In the genomic region with DNA sequence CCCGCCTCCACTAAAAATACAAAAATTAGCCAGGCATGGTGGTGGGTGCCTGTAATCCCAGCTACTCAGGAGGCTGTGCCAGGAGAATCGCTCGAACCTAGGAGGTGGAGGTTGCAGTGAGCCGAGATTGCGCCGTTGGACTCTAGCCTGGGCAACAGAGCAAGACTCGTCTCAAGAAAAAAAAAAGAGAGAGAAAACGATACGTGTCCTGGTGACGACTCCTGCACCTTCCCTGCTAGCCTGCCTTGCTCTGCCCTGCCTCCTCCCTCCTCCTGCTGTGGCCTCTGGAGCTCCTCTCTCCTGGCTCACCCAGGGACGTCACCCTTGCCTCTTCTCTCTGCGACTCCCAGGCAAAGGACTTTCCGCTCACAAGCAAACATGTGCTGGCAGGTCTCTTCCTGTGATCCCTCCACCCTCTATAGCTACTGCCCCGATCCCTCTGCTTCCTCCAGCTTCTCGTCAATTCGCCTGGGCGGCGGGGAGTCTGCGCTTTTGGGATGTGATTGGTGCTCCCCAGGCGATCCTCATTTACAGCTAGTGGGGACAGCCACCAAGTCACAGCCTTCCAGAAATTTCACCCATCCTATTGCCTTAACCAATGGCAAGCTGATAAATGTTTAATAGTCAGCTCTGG, we compare ENCODE assay signal across 25 cellular contexts. TPM values are rescaled to one million over a fixed set of nuclear protein-coding genes. Genes with fewer than 3 reads are reported as not detected.
DNase-seq lines count a peak whose midpoint lies in the region; ATAC-seq and TF ChIP-seq lines count a peak whose summit lies in the region.
"Had no signal": no experiment of that assay in that cellular context is flagged by ENCODE, and none has a peak within 500 bp of the region (broad histone marks: within the 10 kb centered on the region; RNA-seq: fewer than 3 reads in every experiment).

No MANE protein-coding gene starts in this region.

- H3K27ac Mint-ChIP-seq in MCF 10A (ENCODE audit: low read depth, unreplicated experiment): no peak overlapping the region
- H3K27ac Mint-ChIP-seq: CD8-positive, alpha-beta memory T cell; IgD-negative memory B cell; T-cell had no signal

- H2BK5ac ChIP-seq in IMR-90 (ENCODE audit: low read depth, low read length, poor library complexity, severe bottlenecking): no peak overlapping the region

- peak overlapping the region; percentile 92 for H2AFZ ChIP-seq in mammary epithelial cell (ENCODE audit: low read depth, low read length)
- no peak overlapping the region for H2AFZ ChIP-seq in IMR-90 (replicated peaks; ENCODE audit: low read length, poor library complexity)
- H2AFZ ChIP-seq: GM23248 had no signal

- ATAC-seq in IMR-90 (ENCODE audit: low read depth) (no peak), esophagus mucosa (peak; percentile 43), GM19328 (IDR thresholded peaks at IDR 0.05; ENCODE audit: unreplicated experiment) (no peak)
- ATAC-seq: T-cell had no signal

- H3K9ac ChIP-seq in mammary epithelial cell (ENCODE audit: insufficient read depth, low read length) (no peak overlapping the region), IMR-90 (ENCODE audit: low read depth, low read length) (no peak overlapping the region)
- H3K9ac ChIP-seq: GM23248 had no signal

- no peak overlapping the region for H4K5ac ChIP-seq in IMR-90 (ENCODE audit: low read depth, low read length)

- no peak overlapping the region for H3K18ac ChIP-seq in IMR-90 (ENCODE audit: low read depth, low read length)

- TF ChIP-seq RAD21 in IMR-90 (IDR thresholded peaks at IDR 0.05; ENCODE audit: low read length): no peak

- TF ChIP-seq CTCF in mammary epithelial cell (conservative IDR thresholded peaks at IDR 0.05 in 1 of 2, IDR thresholded peaks at IDR 0.05 in 1 of 2; ENCODE audit: extremely low read depth in 1 of 2, insufficient read depth in 1 of 2, low read depth in 1 of 2, low read length in 2 of 2): no peak
- no peak for TF ChIP-seq CTCF in MCF 10A (IDR thresholded peaks at IDR 0.05; ENCODE audit: unreplicated experiment)
- TF ChIP-seq CTCF in IMR-90 (conservative IDR thresholded peaks at IDR 0.05; ENCODE audit: low read depth, low read length): no peak
- TF ChIP-seq CTCF in spleen (IDR thresholded peaks at IDR 0.05 in 8 of 11, conservative IDR thresholded peaks at IDR 0.05 in 3 of 11): no peak

- H2BK120ac ChIP-seq in IMR-90 (ENCODE audit: low read depth, low read length): no peak overlapping the region

- H3K23ac ChIP-seq in IMR-90 (ENCODE audit: low read depth, low read length): no peak overlapping the region

- H3K4me3 ChIP-seq in mammary epithelial cell (replicated peaks in 1 of 3; ENCODE audit: insufficient read depth in 1 of 3, low read depth in 2 of 3, low read length in 3 of 3) (no peak overlapping the region), IMR-90 (ENCODE audit: insufficient read depth, low read depth, low read length) (no peak overlapping the region), spleen (no peak overlapping the region)
- H3K4me3 ChIP-seq: GM23248 had no signal

- H3K9me1 ChIP-seq in IMR-90 (ENCODE audit: insufficient read depth, low read length): no peaks in the 10 kb centered on the region

- intact Hi-C loops in mammary epithelial cell (cut with micrococcal nuclease): no loop called here
- intact Hi-C loops in MCF 10A (cut with micrococcal nuclease): no loop called here
- intact Hi-C loops in IMR-90 (cut with micrococcal nuclease): no loop called here
- intact Hi-C loops in spleen (cut with DNase I; ENCODE audit: low total_unique reads): no loop called here

- H3K36me3 Mint-ChIP-seq in MCF 10A (ENCODE audit: insufficient read depth, unreplicated experiment): no peaks in the 10 kb centered on the region
- H3K36me3 Mint-ChIP-seq: CD8-positive, alpha-beta memory T cell; IgD-negative memory B cell; T-cell had no signal

- H3K4me2 ChIP-seq in mammary epithelial cell (ENCODE audit: insufficient read depth, low read depth, low read length) (peak overlapping the region; percentile 5), IMR-90 (ENCODE audit: low read depth, low read length) (no peak overlapping the region)

- H2BK20ac ChIP-seq in IMR-90 (ENCODE audit: low read depth, low read length): no peak overlapping the region

- POLR2A ChIA-PET in MCF 10A (lab: Yijun Ruan, JAX): interaction anchor here (1.3 kb wide), 1 partner anchor 12 kb away, joined by 3 read pairs; no protein-coding TSS in a partner anchor
- POLR2A ChIA-PET in IMR-90 (lab: Charles Lee; ENCODE audit: unreplicated experiment): no interaction called here

- no peak overlapping the region for H2AK5ac ChIP-seq in IMR-90 (ENCODE audit: low read depth, low read length)

- in situ Hi-C loops in mammary epithelial cell (cut with MboI; ENCODE audit: low sequenced_read_pairs in 2 of 2): no loop called here
- in situ Hi-C loops in IMR-90 (cut with MboI; ENCODE audit: low sequenced_read_pairs): loop anchor here (5.0 kb wide), 1 partner anchor 53 kb away; no protein-coding TSS in a partner anchor

- no peaks in the 10 kb centered on the region for H3K9me3 Mint-ChIP-seq in MCF 10A (ENCODE audit: unreplicated experiment)
- H3K9me3 Mint-ChIP-seq: IgD-negative memory B cell, T-cell had no signal

- H3K36me3 ChIP-seq in mammary epithelial cell (ENCODE audit: insufficient read depth, low read length): no peaks in the 10 kb centered on the region
- no peaks in the 10 kb centered on the region for H3K36me3 ChIP-seq in IMR-90 (ENCODE audit: control insufficient read depth, insufficient read depth, low read length)
- no peaks in the 10 kb centered on the region for H3K36me3 ChIP-seq in spleen

- WGBS in mammary epithelial cell (ENCODE audit: low coverage, missing lambda C conversion rate): 28% methylated on average over 10 of the region's 20 CpGs
- WGBS in IMR-90 (ENCODE audit: extremely low coverage in 2 of 2, insufficient read length in 1 of 2), 2 experiments: 83% methylated on average over 6 of the region's 20 CpGs; no CpG with 5 or more reads in 1 of the 2 experiments
- WGBS in spleen, 5 donors: 80 to 90% (median 85%) methylated on average over 20 of the region's 20 CpGs

- peak overlapping the region; percentile 37 for H2AK9ac ChIP-seq in IMR-90 (replicated peaks; ENCODE audit: low read depth, low read length, poor library complexity)

- H3K27me3 ChIP-seq in mammary epithelial cell (ENCODE audit: insufficient read depth, low read length) (no peaks in the 10 kb centered on the region), IMR-90 (ENCODE audit: control insufficient read depth, insufficient read depth, low read length) (peaks cover 43% of the 10 kb centered on the region), spleen (replicated peaks in 1 of 7) (peaks cover 0 to 63% (median 0%) of the 10 kb centered on the region in 7 donors)

- H3K27me3 Mint-ChIP-seq in MCF 10A (ENCODE audit: insufficient read depth, unreplicated experiment): peaks cover 33% of the 10 kb centered on the region

- H4K91ac ChIP-seq in IMR-90 (ENCODE audit: insufficient read depth, low read depth, low read length): no peak overlapping the region

- no peak overlapping the region for H3K4me3 Mint-ChIP-seq in MCF 10A (ENCODE audit: unreplicated experiment)
- H3K4me3 Mint-ChIP-seq: CD8-positive, alpha-beta memory T cell; T-cell had no signal

- no peaks in the 10 kb centered on the region for H3K79me2 ChIP-seq in mammary epithelial cell (ENCODE audit: insufficient read depth, low read length)

- TF ChIP-seq POLR2A in IMR-90 (IDR thresholded peaks at IDR 0.05; ENCODE audit: low read depth, low read length): no peak
- TF ChIP-seq POLR2A in spleen (IDR thresholded peaks at IDR 0.05): no peak

- H4K20me1 ChIP-seq in mammary epithelial cell (ENCODE audit: insufficient read depth, low read length) (no peaks in the 10 kb centered on the region), IMR-90 (ENCODE audit: insufficient read depth, low read length) (no peaks in the 10 kb centered on the region)

- CTCF ChIA-PET in mammary epithelial cell (lab: Charles Lee; ENCODE audit: low non-redundant PET) (no interaction called here), MCF 10A (lab: Yijun Ruan, JAX) (interaction anchor here (0.8 kb wide), 1 partner anchor 10 kb away, joined by 3 read pairs; no protein-coding TSS in a partner anchor), IMR-90 (lab: Yijun Ruan, JAX) (no interaction called here)

- no peak overlapping the region for H3K14ac ChIP-seq in IMR-90 (replicated peaks; ENCODE audit: low read depth, low read length)

- H4K8ac ChIP-seq in IMR-90 (ENCODE audit: low read depth in 2 of 2, low read length in 2 of 2): no peak overlapping the region

- no peaks in the 10 kb centered on the region for H3K4me1 Mint-ChIP-seq in MCF 10A (ENCODE audit: insufficient read depth, unreplicated experiment)
- H3K4me1 Mint-ChIP-seq: CD8-positive, alpha-beta memory T cell had no signal

- DNase-seq in mammary epithelial cell (peak; percentile 38), MCF 10A (ENCODE audit: unreplicated experiment) (no peak), IMR-90 (no peak), spleen (peak; percentile 49), HuH-7.5 (ENCODE audit: low spot score) (no peak), NCI-H510A treated with DMSO at 0.1 percent for 48 hours (lab: John Stamatoyannopoulos, UW) (no peak)
- DNase-seq: AML-193; C1 segment of cervical spinal cord; CD8-positive, alpha-beta memory T cell; EL; GF-D8; GM23248; HCEC 1CT; MV-4-11; NCI-H1105 treated with DMSO at 0.1 percent for 48 hours; NCI-H1694; NCI-H2081; NCI-H2171; NCI-H446; NCI-H526 treated with DMSO at 0.1 percent for 48 hours; SHP77; T-cell had no signal

- no peak overlapping the region for H2BK15ac ChIP-seq in IMR-90 (ENCODE audit: low read depth, low read length)

- no peak overlapping the region for H3K4ac ChIP-seq in IMR-90 (ENCODE audit: low read depth, low read length)

- dilution Hi-C loops in mammary epithelial cell (cut with HindIII; ENCODE audit: low sequenced_read_pairs): no loop called here
- dilution Hi-C loops in IMR-90 (cut with HindIII; ENCODE audit: low sequenced_read_pairs, unreplicated experiment): no loop called here

- BruUV-seq in mammary epithelial cell (replicated peaks; lab: Mats Ljungman, UMichigan): no TSS peak
- BruUV-seq in MCF 10A (replicated peaks; lab: Mats Ljungman, UMichigan): no TSS peak
- BruUV-seq in IMR-90 (replicated peaks; lab: Mats Ljungman, UMichigan): no TSS peak

- H3K9me3 ChIP-seq in mammary epithelial cell (replicated peaks; ENCODE audit: insufficient read depth, low read length) (no peaks in the 10 kb centered on the region), IMR-90 (ENCODE audit: control insufficient read depth, insufficient read depth, low read length) (no peaks in the 10 kb centered on the region), spleen (no peaks in the 10 kb centered on the region)

- no peaks in the 10 kb centered on the region for H3K79me1 ChIP-seq in IMR-90 (ENCODE audit: low read depth in 1 of 2, low read length in 2 of 2)

- H3K4me1 ChIP-seq in mammary epithelial cell (ENCODE audit: insufficient read depth, low read length) (no peaks in the 10 kb centered on the region), IMR-90 (ENCODE audit: control insufficient read depth, insufficient read depth, low read length) (no peaks in the 10 kb centered on the region), spleen (peaks cover 0 to 31% (median 11%) of the 10 kb centered on the region in 6 donors)

- H3K56ac ChIP-seq in IMR-90 (ENCODE audit: extremely low read depth, insufficient read depth, low read length): no peak overlapping the region

- no peak overlapping the region for H3K27ac ChIP-seq in mammary epithelial cell (ENCODE audit: insufficient read depth, low read depth, low read length)
- no peak overlapping the region for H3K27ac ChIP-seq in IMR-90 (ENCODE audit: insufficient read depth, low read length)
- H3K27ac ChIP-seq in spleen: no peak overlapping the region
- H3K27ac ChIP-seq: GM23248 had no signal

RNA-seq across cellular contexts. Expression of gene CBX4, which starts 25.5 kb away (rescaled TPM):
- total RNA-seq in mammary epithelial cell (10 to 100 TPM; 28.5 to 34.7 TPM), MCF 10A (2022) (85.8 and 89.7 TPM in 2 replicates), IMR-90 (2012; rRNA removed) (3.2 and 5.3 TPM in 2 replicates), esophagus mucosa (25.2 TPM), spleen (10 to 100 TPM; 23.4 to 48.0 (median 27.9) TPM)
- polyA plus RNA-seq in mammary epithelial cell (11.2 TPM), IMR-90 (2012; rRNA removed) (9.4 and 12.9 TPM in 2 replicates), spleen (10 to 100 TPM; 12.3 to 19.0 (median 13.2) TPM)
- polyA minus RNA-seq in mammary epithelial cell: 2.2 TPM
- polyA plus RNA-seq in IMR-90 (2012; cell fraction: cytosol; rRNA removed): 13.2 and 18.5 TPM in 2 replicates
- 21.8 and 29.2 TPM in 2 replicates for polyA plus RNA-seq in IMR-90 (2012; cell fraction: nucleus; rRNA removed; ENCODE audit: low replicate concordance)

Comparison
In these comparisons a context has a peak if more than half of its experiments do, and no peak if none do; other contexts are left out.
1. DNase-seq: peak in mammary epithelial cell (single experiment) and spleen (single experiment); none in MCF 10A (single experiment), IMR-90 (single experiment), HuH-7.5 (single experiment) and NCI-H510A treated with DMSO at 0.1 percent for 48 hours (single experiment).